17 cellular contexts compared by ENCODE assay signal in the genomic region with DNA sequence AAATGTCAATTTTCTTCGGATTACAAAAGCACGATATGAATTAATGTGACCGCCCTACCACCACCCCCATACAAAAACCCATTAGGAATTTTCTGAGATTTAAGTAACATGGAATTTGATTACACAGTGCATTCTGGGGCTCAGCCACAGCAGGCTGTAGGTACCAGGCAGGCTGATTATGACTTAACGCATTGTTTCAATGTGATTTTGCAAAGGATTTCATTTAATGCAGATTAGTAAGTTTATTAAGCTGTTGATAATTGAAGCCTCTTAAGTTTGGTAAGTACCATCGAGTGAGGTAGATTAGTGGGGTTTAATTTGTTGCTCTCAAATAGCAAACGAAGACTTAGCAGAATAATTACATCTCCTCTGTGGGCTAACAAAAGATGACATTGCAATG.
DNase-seq lines count a peak whose midpoint lies in the region; ATAC-seq and TF ChIP-seq lines count a peak whose summit lies in the region.
"Had no signal": no experiment of that assay in that cellular context is flagged by ENCODE, and none has a peak within 500 bp of the region (broad histone marks: within the 10 kb centered on the region; RNA-seq: fewer than 3 reads in every experiment).

No MANE protein-coding gene starts in this region.

- ATAC-seq in HG03097 (IDR thresholded peaks at IDR 0.05; ENCODE audit: low FRiP score, unreplicated experiment), result no peak
- no peak for ATAC-seq in GM21825 (IDR thresholded peaks at IDR 0.05; ENCODE audit: unreplicated experiment)
- ATAC-seq: A549 had no signal

- H3K4me3 ChIP-seq in retinal pigment epithelial cell (ENCODE audit: low read length), result no peak overlapping the region
- H3K4me3 ChIP-seq: A549 had no signal

- peak; percentile 8 for DNase-seq in NCI-H1105 treated with DMSO at 0.1 percent for 48 hours (lab: John Stamatoyannopoulos, UW)
- no peak for DNase-seq in NCI-H1105 (lab: John Stamatoyannopoulos, UW)
- peak; percentile 39 to 71 for DNase-seq in NCI-H524 (lab: John Stamatoyannopoulos, UW)
- DNase-seq in SK-N-DZ (ENCODE audit: low spot score), result peak; percentile 13
- DNase-seq in retinal pigment epithelial cell (ENCODE audit: low read depth), result peak; percentile 99
- no peak for DNase-seq in amniotic stem cell (lab: John Stamatoyannopoulos, UW)
- DNase-seq: AML-193; Caco-2; CD4-positive, alpha-beta T cell; DMS79 treated with DMSO at 0.1 percent for 48 hours; GF-D8; GOT3; H9; IMR-90 had no signal

- no peak for TF ChIP-seq CTCF in retinal pigment epithelial cell (conservative IDR thresholded peaks at IDR 0.05; ENCODE audit: low read depth, low read length)

Comparison
In these comparisons a context has a peak if more than half of its experiments do, and no peak if none do; other contexts are left out.
1. DNase-seq: peak in NCI-H1105 treated with DMSO at 0.1 percent for 48 hours (single experiment), NCI-H524 (2 of 2), SK-N-DZ (single experiment) and retinal pigment epithelial cell (single experiment); none in NCI-H1105 (single experiment) and amniotic stem cell (single experiment).